ENCODE assay signal across 29 cellular contexts in genomic region chr4:186596346-186596745, GRCh38. TPM values are rescaled to one million over a fixed set of nuclear protein-coding genes. Genes with fewer than 3 reads are reported as not detected.
DNase-seq lines count a peak whose midpoint lies in the region; ATAC-seq and TF ChIP-seq lines count a peak whose summit lies in the region.
"Had no signal": no experiment of that assay in that cellular context is flagged by ENCODE, and none has a peak within 500 bp of the region (broad histone marks: within the 10 kb centered on the region; RNA-seq: fewer than 3 reads in every experiment).

No MANE protein-coding gene starts in this region.

- 0 out of 2 replicates have a peak overlapping the region, but pooled peaks have one; percentile 1 for H3K27ac ChIP-seq in GM23338 (ENCODE audit: low read depth)
- H3K27ac ChIP-seq in KOPT-K1 (ENCODE audit: low read depth, low read length, poor library complexity, severe bottlenecking), result peak overlapping the region; percentile 94
- H3K27ac ChIP-seq in esophagus muscularis mucosa (replicated peaks in 1 of 4), result no peak overlapping the region
- no peak overlapping the region for H3K27ac ChIP-seq in effector memory CD4-positive, alpha-beta T cell (ENCODE audit: insufficient read depth, low read length, poor library complexity, severe bottlenecking)
- H3K27ac ChIP-seq: BLaER1 had no signal

- DNase-seq in GM23338 (ENCODE audit: low spot score) (no peak), HFFc6 (no peak), esophagus muscularis mucosa (ENCODE audit: extremely low spot score) (peak; percentile 42)
- DNase-seq in effector memory CD4-positive, alpha-beta T cell, result no peak
- DNase-seq in stimulated activated naive CD8-positive, alpha-beta T cell treated with anti-CD3 and anti-CD28 coated beads, Interleukin-15, Interleukin-2, amounts not matched to agents 100 U/mL and 50 U/mL, for 24 hours, result no peak
- no peak for DNase-seq in central memory CD4-positive, alpha-beta T cell
- DNase-seq in stimulated activated effector memory CD8-positive, alpha-beta T cell treated with anti-CD3 and anti-CD28 coated beads, Interleukin-12 subunit alpha, Interleukin-12 subunit beta, amount 100 ng/mL, for 72 hours (ENCODE audit: low spot score in 2 of 2), result no peak
- DNase-seq: 8988T; ACHN; BE2C; C1 segment of cervical spinal cord; CD4-positive, alpha-beta memory T cell; CD4-positive, CD25-positive, alpha-beta regulatory T cell; CD8-positive, alpha-beta memory T cell; COR-L47; DMS 273 treated with DMSO at 0.1 percent for 48 hours; DMS153; DMS53; DMS79; DND-41; EL; GDM1 had no signal

- TF ChIP-seq CTCF in GM23338 (conservative IDR thresholded peaks at IDR 0.05; ENCODE audit: low read depth in 2 of 2), result no peak
- TF ChIP-seq CTCF in HFFc6 (IDR thresholded peaks at IDR 0.05), result no peak
- no peak for TF ChIP-seq CTCF in esophagus muscularis mucosa (IDR thresholded peaks at IDR 0.05)

- H3K36me3 ChIP-seq in GM23338 (ENCODE audit: insufficient read depth) (peaks cover 32% of the 10 kb centered on the region), KOPT-K1 (ENCODE audit: insufficient read depth, low read length) (peaks cover 56% of the 10 kb centered on the region), esophagus muscularis mucosa (peaks cover 51 to 91% (median 79%) of the 10 kb centered on the region in 4 donors)
- no peaks in the 10 kb centered on the region for H3K36me3 ChIP-seq in effector memory CD4-positive, alpha-beta T cell (ENCODE audit: control insufficient read depth, insufficient read depth, low read length)
- H3K36me3 ChIP-seq: BE2C had no signal

- TF ChIP-seq EP300 in esophagus muscularis mucosa (IDR thresholded peaks at IDR 0.05), result no peak

- H3K9me3 Mint-ChIP-seq in GM23338, result no peaks in the 10 kb centered on the region
- no peaks in the 10 kb centered on the region for H3K9me3 Mint-ChIP-seq in HFFc6
- H3K9me3 Mint-ChIP-seq in stimulated activated effector memory CD8-positive, alpha-beta T cell treated with anti-CD3 and anti-CD28 coated beads, Interleukin-12 subunit alpha, Interleukin-12 subunit beta, amount 100 ng/mL, for 72 hours, result no peaks in the 10 kb centered on the region
- H3K9me3 Mint-ChIP-seq: CD14-positive monocyte; CD4-positive, alpha-beta memory T cell had no signal

- H3K27me3 Mint-ChIP-seq in GM23338 (ENCODE audit: insufficient read depth, low read depth, poor library complexity) (peaks cover 6% of the 10 kb centered on the region), HFFc6 (ENCODE audit: insufficient read depth) (peaks cover 9% of the 10 kb centered on the region)
- H3K27me3 Mint-ChIP-seq: CD4-positive, CD25-positive, alpha-beta regulatory T cell; CD8-positive, alpha-beta memory T cell had no signal

- intact Hi-C loops in esophagus muscularis mucosa (cut with DNase I), result no loop called here

- H3F3A ChIP-seq in GM23338 (replicated peaks; ENCODE audit: low read depth), result no peaks in the 10 kb centered on the region

- H3K4me2 ChIP-seq in GM23338, result no peak overlapping the region
- H3K4me2 ChIP-seq: BLaER1 had no signal

- no peak for TF ChIP-seq POLR2A in esophagus muscularis mucosa (IDR thresholded peaks at IDR 0.05; ENCODE audit: low read depth)

- no peak overlapping the region for H3K27ac Mint-ChIP-seq in GM23338
- H3K27ac Mint-ChIP-seq in HFFc6, result no peak overlapping the region
- H3K27ac Mint-ChIP-seq in stimulated activated effector memory CD8-positive, alpha-beta T cell treated with anti-CD3 and anti-CD28 coated beads, Interleukin-12 subunit alpha, Interleukin-12 subunit beta, amount 100 ng/mL, for 72 hours, result no peak overlapping the region
- H3K27ac Mint-ChIP-seq: CD14-positive monocyte; CD4-positive, alpha-beta memory T cell; CD4-positive, CD25-positive, alpha-beta regulatory T cell; CD8-positive, alpha-beta memory T cell had no signal

- H3K4me3 ChIP-seq in GM23338, result no peak overlapping the region
- no peak overlapping the region for H3K4me3 ChIP-seq in esophagus muscularis mucosa
- no peak overlapping the region for H3K4me3 ChIP-seq in effector memory CD4-positive, alpha-beta T cell (ENCODE audit: insufficient read depth, low read depth, low read length, poor library complexity, severe bottlenecking)
- H3K4me3 ChIP-seq: BLaER1, GM12878 had no signal

- H3K4me1 Mint-ChIP-seq in GM23338, result peaks cover under 1% of the 10 kb centered on the region; the same call in 2 of the 3 replicates
- H3K4me1 Mint-ChIP-seq in HFFc6 (ENCODE audit: low read depth), result no peaks in the 10 kb centered on the region
- no peaks in the 10 kb centered on the region for H3K4me1 Mint-ChIP-seq in stimulated activated effector memory CD8-positive, alpha-beta T cell treated with anti-CD3 and anti-CD28 coated beads, Interleukin-12 subunit alpha, Interleukin-12 subunit beta, amount 100 ng/mL, for 72 hours
- H3K4me1 Mint-ChIP-seq: CD14-positive monocyte; CD4-positive, alpha-beta memory T cell; CD4-positive, CD25-positive, alpha-beta regulatory T cell; CD8-positive, alpha-beta memory T cell had no signal

- no peaks in the 10 kb centered on the region for H3K9me3 ChIP-seq in KOPT-K1 (ENCODE audit: insufficient read depth, low read length, poor library complexity, severe bottlenecking)
- no peaks in the 10 kb centered on the region for H3K9me3 ChIP-seq in esophagus muscularis mucosa
- no peaks in the 10 kb centered on the region for H3K9me3 ChIP-seq in effector memory CD4-positive, alpha-beta T cell (ENCODE audit: control insufficient read depth, low read length)
- H3K9me3 ChIP-seq: BE2C, BLaER1 had no signal

- H3K36me3 Mint-ChIP-seq in GM23338 (ENCODE audit: low read depth) (peaks cover 78% of the 10 kb centered on the region), HFFc6 (ENCODE audit: low read depth) (peaks cover 74% of the 10 kb centered on the region)
- H3K36me3 Mint-ChIP-seq in stimulated activated effector memory CD8-positive, alpha-beta T cell treated with anti-CD3 and anti-CD28 coated beads, Interleukin-12 subunit alpha, Interleukin-12 subunit beta, amount 100 ng/mL, for 72 hours, result no peaks in the 10 kb centered on the region
- H3K36me3 Mint-ChIP-seq: CD14-positive monocyte; CD4-positive, alpha-beta memory T cell; CD4-positive, CD25-positive, alpha-beta regulatory T cell; CD8-positive, alpha-beta memory T cell had no signal

- H2AFZ ChIP-seq in GM23338, result no peak overlapping the region

- H3K27me3 ChIP-seq in GM23338 (ENCODE audit: insufficient read depth), result no peaks in the 10 kb centered on the region
- H3K27me3 ChIP-seq in esophagus muscularis mucosa, result no peaks in the 10 kb centered on the region
- no peaks in the 10 kb centered on the region for H3K27me3 ChIP-seq in effector memory CD4-positive, alpha-beta T cell (replicated peaks; ENCODE audit: control insufficient read depth, insufficient read depth, low read length, poor library complexity, severe bottlenecking)
- H3K27me3 ChIP-seq: BE2C, BLaER1 had no signal

- H3K9me2 ChIP-seq in GM23338 (ENCODE audit: insufficient read depth), result no peaks in the 10 kb centered on the region

- WGBS in esophagus muscularis mucosa, result 85% methylated on average over 12 of the region's 12 CpGs

- no peaks in the 10 kb centered on the region for H3K79me2 ChIP-seq in GM23338 (replicated peaks; ENCODE audit: insufficient read depth)

- H3K4me1 ChIP-seq in GM23338 (ENCODE audit: insufficient read depth) (no peaks in the 10 kb centered on the region), esophagus muscularis mucosa (no peaks in the 10 kb centered on the region)
- H3K4me1 ChIP-seq in effector memory CD4-positive, alpha-beta T cell (ENCODE audit: control insufficient read depth, insufficient read depth, low read length, poor library complexity, severe bottlenecking), result no peaks in the 10 kb centered on the region
- H3K4me1 ChIP-seq: BE2C, BLaER1 had no signal

- ATAC-seq in GM23338, result no peak
- no peak for ATAC-seq in stimulated activated naive CD8-positive, alpha-beta T cell treated with anti-CD3 and anti-CD28 coated beads, Interleukin-15, Interleukin-2, amounts not matched to agents 100 U/mL and 50 U/mL, for 24 hours
- no peak for ATAC-seq in stimulated activated effector memory CD8-positive, alpha-beta T cell treated with anti-CD3 and anti-CD28 coated beads, Interleukin-12 subunit alpha, Interleukin-12 subunit beta, amount 100 ng/mL, for 72 hours
- ATAC-seq: GM12878 had no signal

- no peak overlapping the region for H3K4me3 Mint-ChIP-seq in GM23338
- peak overlapping the region; percentile 22; the same call in 1 of the 2 replicates for H3K4me3 Mint-ChIP-seq in HFFc6
- H3K4me3 Mint-ChIP-seq in stimulated activated effector memory CD8-positive, alpha-beta T cell treated with anti-CD3 and anti-CD28 coated beads, Interleukin-12 subunit alpha, Interleukin-12 subunit beta, amount 100 ng/mL, for 72 hours, result no peak overlapping the region
- H3K4me3 Mint-ChIP-seq: CD14-positive monocyte; CD4-positive, alpha-beta memory T cell; CD4-positive, CD25-positive, alpha-beta regulatory T cell; CD8-positive, alpha-beta memory T cell had no signal

- H4K20me1 ChIP-seq in GM23338 (replicated peaks; ENCODE audit: insufficient read depth), result no peaks in the 10 kb centered on the region

TF ChIP-seq in GM23338, 12 proteins besides CTCF, POLR2A, EP300 and RAD21 (continues in another document):
- no peak for TF ChIP-seq CREB1 (CRISPR knock-in tag; IDR thresholded peaks at IDR 0.05; ENCODE audit: low read depth)

RNA-seq across cellular contexts. Expression of gene MTNR1A, which starts 41.0 kb away (rescaled TPM):
- 0.66 and 1.4 TPM in 2 replicates for total RNA-seq in GM23338 (2014; rRNA removed; shearing (Covaris generic))
- 0.32 and 0.35 TPM in 2 replicates for polyA plus RNA-seq in GM23338 (2016; fragmentation: Nextera tagmentation; extraction: Ambion mirVana)
- not detected for total RNA-seq in HFFc6 (2021; fragmentation: NEBNext Ultra II Directional; extraction: Animal tissue kit (Norgen Biotek cat#: 25700))
- not detected for total RNA-seq in esophagus muscularis mucosa
- total RNA-seq: CD4-positive, alpha-beta memory T cell; CD4-positive, CD25-positive, alpha-beta regulatory T cell; CD8-positive, alpha-beta memory T cell; Daoy; G401; GM12878 had no signal
- polyA plus RNA-seq: AG04450; CD14-positive monocyte; CD4-positive, alpha-beta memory T cell; CD4-positive, CD25-positive, alpha-beta regulatory T cell; CD8-positive, alpha-beta memory T cell had no signal

Comparison
In these comparisons a context has a peak if more than half of its experiments do, and no peak if none do; other contexts are left out.
1. H3K27ac ChIP-seq: peak in GM23338 (single experiment) and KOPT-K1 (single experiment); none in esophagus muscularis mucosa (0 of 4) and effector memory CD4-positive, alpha-beta T cell (single experiment).